Comparison of ENCODE assay signal across 24 cellular contexts in genomic region chr4:151611960-151612359, GRCh38.
"Had no signal": no experiment of that assay in that cellular context is flagged by ENCODE, and none has a peak within 500 bp of the region (broad histone marks: within the 10 kb centered on the region; RNA-seq: fewer than 3 reads in every experiment).

No MANE protein-coding gene starts in this region.

- H2AFZ ChIP-seq: hepatocyte had no signal

- ATAC-seq: effector memory CD8-positive, alpha-beta T cell; esophagus mucosa; foreskin keratinocyte; gastrocnemius medialis; gastroesophageal sphincter; heart left ventricle; heart right ventricle had no signal

- H3K9me3 ChIP-seq: colonic mucosa, esophagus muscularis mucosa, esophagus squamous epithelium, gastrocnemius medialis, gastroesophageal sphincter, heart left ventricle, heart right ventricle had no signal

- DNase-seq: colonic mucosa; cortex of kidney; dorsolateral prefrontal cortex; effector CD4-positive, alpha-beta T cell; effector CD8-positive, alpha-beta T cell; effector memory CD4-positive, alpha-beta T cell; effector memory CD8-positive, alpha-beta T cell; endodermal cell; erythroblast; esophagus squamous epithelium; gastrocnemius medialis; glutamatergic neuron; head of caudate nucleus; heart left ventricle; heart right ventricle had no signal

- H3K27me3 ChIP-seq: colonic mucosa, dorsolateral prefrontal cortex, esophagus muscularis mucosa, esophagus squamous epithelium, foreskin keratinocyte, gastrocnemius medialis, gastroesophageal sphincter, heart left ventricle, heart right ventricle, hepatocyte had no signal

- H3K36me3 ChIP-seq: colonic mucosa, esophagus muscularis mucosa, esophagus squamous epithelium, gastrocnemius medialis, gastroesophageal sphincter, heart left ventricle, heart right ventricle had no signal

- FAIRE-seq: endometrium, frontal cortex had no signal

- H3K4me1 ChIP-seq: colonic mucosa, esophagus muscularis mucosa, esophagus squamous epithelium, foreskin keratinocyte, gastroesophageal sphincter had no signal

- H3K4me2 ChIP-seq: hepatocyte had no signal

- H3K27ac ChIP-seq: colonic mucosa, coronary artery, dorsolateral prefrontal cortex, epithelial cell of prostate, esophagus muscularis mucosa, esophagus squamous epithelium, foreskin keratinocyte, gastrocnemius medialis, gastroesophageal sphincter, heart left ventricle, heart right ventricle, hepatocyte had no signal

- H3K79me2 ChIP-seq: hepatocyte had no signal

- H3K4me3 ChIP-seq: colonic mucosa, coronary artery, dorsolateral prefrontal cortex, esophagus muscularis mucosa, esophagus squamous epithelium, gastrocnemius medialis, gastroesophageal sphincter, heart left ventricle, heart right ventricle, hepatocyte had no signal
